24 cellular contexts compared by ENCODE assay signal in genomic region chr5:116379306-116379705, GRCh38.
"Had no signal": no experiment of that assay in that cellular context is flagged by ENCODE, and none has a peak within 500 bp of the region (broad histone marks: within the 10 kb centered on the region; RNA-seq: fewer than 3 reads in every experiment).

No MANE protein-coding gene starts in this region.

- H3K9me3 ChIP-seq: gastroesophageal sphincter, prostate gland, right atrium auricular region, stomach, thyroid gland had no signal

- H3K4me3 ChIP-seq: dorsolateral prefrontal cortex, gastroesophageal sphincter, lung, prostate gland, right atrium auricular region, stomach, thyroid gland had no signal

- H3K27ac ChIP-seq: epithelial cell of prostate, foreskin keratinocyte, gastroesophageal sphincter, prostate gland, right atrium auricular region, stomach, thyroid gland had no signal

- H3K36me3 ChIP-seq: gastroesophageal sphincter, prostate gland, right atrium auricular region, stomach, thyroid gland had no signal

- H3K36me3 Mint-ChIP-seq: natural killer cell treated with Interleukin-12 subunit alpha and Interleukin-12 subunit beta and Interleukin-15 and Interleukin-18, amount 100 ng/mL, for 72 hours; stimulated activated effector memory CD8-positive, alpha-beta T cell treated with anti-CD3 and anti-CD28 coated beads, Interleukin-12 subunit alpha, Interleukin-12 subunit beta, amount 100 ng/mL, for 72 hours had no signal

- DNase-seq: dorsolateral prefrontal cortex; effector CD4-positive, alpha-beta T cell; hypothalamus; immature natural killer cell; naive B cell; nucleus accumbens; stimulated activated CD4-positive, alpha-beta T cell treated with anti-CD3 and anti-CD28 coated beads, Interleukin-2, amount 100 ng/mL, for 24 hours; stimulated activated CD4-positive, alpha-beta T cell treated with anti-CD3 and anti-CD28 coated beads, Interleukin-4, amount 100 ng/mL, for 24 hours; stimulated activated naive CD4-positive, alpha-beta T cell treated with Interleukin-2 at 50 U/mL for 16 hours; stomach; thyroid gland; trophoblast cell had no signal

- H3K27me3 Mint-ChIP-seq: memory B cell; naive B cell; natural killer cell treated with Interleukin-12 subunit alpha and Interleukin-12 subunit beta and Interleukin-15 and Interleukin-18, amount 100 ng/mL, for 72 hours had no signal

- H3K27me3 ChIP-seq: dorsolateral prefrontal cortex, foreskin keratinocyte, gastroesophageal sphincter, right atrium auricular region, stomach, thyroid gland had no signal

- H3K4me3 Mint-ChIP-seq: immature natural killer cell; memory B cell; naive B cell; natural killer cell treated with Interleukin-12 subunit alpha and Interleukin-12 subunit beta and Interleukin-15 and Interleukin-18, amount 100 ng/mL, for 72 hours; stimulated activated effector memory CD8-positive, alpha-beta T cell treated with anti-CD3 and anti-CD28 coated beads, Interleukin-12 subunit alpha, Interleukin-12 subunit beta, amount 100 ng/mL, for 72 hours had no signal

- H3K4me1 ChIP-seq: gastroesophageal sphincter, prostate gland, stomach, thyroid gland had no signal

- ATAC-seq: esophagus mucosa; gastroesophageal sphincter; left lobe of liver; natural killer cell treated with Interleukin-12 subunit alpha and Interleukin-12 subunit beta and Interleukin-15 and Interleukin-18, amount 100 ng/mL, for 72 hours; sciatic nerve; stimulated activated effector memory CD8-positive, alpha-beta T cell treated with anti-CD3 and anti-CD28 coated beads, Interleukin-12 subunit alpha, Interleukin-12 subunit beta, amount 100 ng/mL, for 72 hours had no signal

- H3K4me1 Mint-ChIP-seq: memory B cell; stimulated activated effector memory CD8-positive, alpha-beta T cell treated with anti-CD3 and anti-CD28 coated beads, Interleukin-12 subunit alpha, Interleukin-12 subunit beta, amount 100 ng/mL, for 72 hours had no signal

- H3K27ac Mint-ChIP-seq: immature natural killer cell; memory B cell; naive B cell; natural killer cell treated with Interleukin-12 subunit alpha and Interleukin-12 subunit beta and Interleukin-15 and Interleukin-18, amount 100 ng/mL, for 72 hours; stimulated activated effector memory CD8-positive, alpha-beta T cell treated with anti-CD3 and anti-CD28 coated beads, Interleukin-12 subunit alpha, Interleukin-12 subunit beta, amount 100 ng/mL, for 72 hours had no signal

- H3K9me3 Mint-ChIP-seq: immature natural killer cell; memory B cell; naive B cell; natural killer cell treated with Interleukin-12 subunit alpha and Interleukin-12 subunit beta and Interleukin-15 and Interleukin-18, amount 100 ng/mL, for 72 hours; stimulated activated effector memory CD8-positive, alpha-beta T cell treated with anti-CD3 and anti-CD28 coated beads, Interleukin-12 subunit alpha, Interleukin-12 subunit beta, amount 100 ng/mL, for 72 hours had no signal
